In genomic region chr17:41404024-41404651, GRCh38 we compare ENCODE assay signal across 8 cellular contexts. TPM values are rescaled to one million over a fixed set of nuclear protein-coding genes. Genes with fewer than 3 reads are reported as not detected.
A peak's percentile ranks its signal among the peaks of the same experiment; 100 is the strongest.
DNase-seq lines count a peak whose midpoint lies in the region; ATAC-seq, FAIRE-seq and TF ChIP-seq lines count a peak whose summit lies in the region.

No MANE protein-coding gene starts in this region.

- TF ChIP-seq CTCF in PC-3 (conservative IDR thresholded peaks at IDR 0.05; ENCODE audit: low read depth, low read length) (no peak), psoas muscle (IDR thresholded peaks at IDR 0.05) (no peak)

- H3K36me3 ChIP-seq in PC-3 (ENCODE audit: low read depth, low read length) (no peaks in the 10 kb centered on the region), psoas muscle (ENCODE audit: insufficient read depth in 1 of 2, low read depth in 1 of 2) (no peaks in the 10 kb centered on the region)

- H3K9ac ChIP-seq in PC-3 (ENCODE audit: low read length) = peak overlapping the region; percentile 78

- WGBS in psoas muscle, 3 donors = 54 to 65% (median 54%) methylated on average over 7 of the region's 7 CpGs

- peaks cover 42% of the 10 kb centered on the region for H3K4me1 ChIP-seq in PC-3 (ENCODE audit: insufficient read depth, low read length)
- no peaks in the 10 kb centered on the region for H3K4me1 ChIP-seq in psoas muscle

- H4K20me1 ChIP-seq in PC-3 (ENCODE audit: low read length) = no peaks in the 10 kb centered on the region

- peaks cover 3% of the 10 kb centered on the region for H3F3A ChIP-seq in PC-3 (ENCODE audit: low read length, unreplicated experiment)

- H3K27me3 ChIP-seq in PC-3 (ENCODE audit: low read length) (no peaks in the 10 kb centered on the region), psoas muscle (ENCODE audit: insufficient read depth in 3 of 3, low read length in 2 of 3) (no peaks in the 10 kb centered on the region)

- BruUV-seq in PC-3 (replicated peaks; lab: Mats Ljungman, UMichigan) = TSS peak; percentile 94

- peak; percentile 88 for DNase-seq in GM04504 (ENCODE audit: low read depth)
- peak; percentile 92 for DNase-seq in PC-3
- peak; percentile 87 for DNase-seq in amniotic stem cell (lab: John Stamatoyannopoulos, UW)
- DNase-seq in psoas muscle = no peak
- no peak for DNase-seq in HUDEP-2 (lab: John Stamatoyannopoulos, UW; ENCODE audit: unreplicated experiment in 76 of 76)
- no peak for DNase-seq in substantia nigra (lab: John Stamatoyannopoulos, UW)
- no peak for DNase-seq in GM19239 (ENCODE audit: insufficient read length, low spot score)

- no peak overlapping the region for H2AFZ ChIP-seq in PC-3 (ENCODE audit: low read length)

- H3K9me3 ChIP-seq in PC-3 (ENCODE audit: low read length) (no peaks in the 10 kb centered on the region), psoas muscle (no peaks in the 10 kb centered on the region)

- FAIRE-seq in GM19239 (lab: Jason Lieb, UNC) = no peak

- POLR2A ChIA-PET in PC-3 (lab: Charles Lee; ENCODE audit: unreplicated experiment) = interaction anchor here (0.6 to 0.7 kb wide), 2 partner anchors 117 to 257 kb away, joined by 4 to 8 read pairs; no protein-coding TSS in a partner anchor

- ATAC-seq in PC-3 = peak; percentile 84
- ATAC-seq in psoas muscle = peak; percentile 48 to 82 (median 78)
- no peak for ATAC-seq in GM19328 (IDR thresholded peaks at IDR 0.05; ENCODE audit: unreplicated experiment)

- intact Hi-C loops in PC-3 (cut with micrococcal nuclease) = loop anchor here (5.0 to 10.0 kb wide), 3 partner anchors 121 to 497 kb away; partner anchors contain the start of gene KRT19
- intact Hi-C loops in psoas muscle (cut with DNase I) = no loop called here

- no peaks in the 10 kb centered on the region for H3K79me2 ChIP-seq in PC-3 (ENCODE audit: low read length)

- no peak overlapping the region for H3K4me3 ChIP-seq in PC-3 (ENCODE audit: low read length)
- no peak overlapping the region for H3K4me3 ChIP-seq in psoas muscle

- CTCF ChIA-PET in PC-3 (lab: Charles Lee) = interaction anchor here (1.6 kb wide), 1 partner anchor 13 kb away, joined by 6 read pairs; no protein-coding TSS in a partner anchor

- peak overlapping the region; percentile 68 for H3K4me2 ChIP-seq in PC-3 (ENCODE audit: low read length)

- no peaks in the 10 kb centered on the region for H3K9me2 ChIP-seq in PC-3 (replicated peaks; ENCODE audit: low read length)

- H3K27ac ChIP-seq in PC-3 (ENCODE audit: low read length) (peak overlapping the region; percentile 97), psoas muscle (no peak overlapping the region), substantia nigra (ENCODE audit: low read depth, low read length, poor library complexity, severe bottlenecking) (no peak overlapping the region)

RNA-seq across cellular contexts. Expression of gene KRT31, which starts 6.7 kb away (rescaled TPM):
- total RNA-seq in PC-3 (2014; rRNA removed) (not detected in 2 replicates), psoas muscle (1 to 10 TPM in 2 of 4 donors, under 1 TPM in 2; 0.38 to 4.6 (median 2.7) TPM)
- 1 to 10 TPM in 1 of 3 donors, under 1 TPM in 2; 0.18 to 2.8 (median 0.23) TPM for polyA plus RNA-seq in psoas muscle

RNA-seq across cellular contexts. Expression of gene KRT37, which starts 20.2 kb away (rescaled TPM):
- total RNA-seq in PC-3 (2014; rRNA removed) = 3.2 and 4.6 TPM in 2 replicates
- not detected for total RNA-seq in psoas muscle
- not detected for polyA plus RNA-seq in psoas muscle

RNA-seq across cellular contexts. Expression of gene KRT34, which starts 22.0 kb away (rescaled TPM):
- 2.9 and 5.1 TPM in 2 replicates for total RNA-seq in PC-3 (2014; rRNA removed)
- total RNA-seq in psoas muscle = not detected
- not detected for polyA plus RNA-seq in psoas muscle

RNA-seq across cellular contexts. Expression of gene KRT33B, which starts 34.5 kb away (rescaled TPM):
- total RNA-seq in PC-3 (2014; rRNA removed) (not detected in 2 replicates), psoas muscle (not detected)
- not detected for polyA plus RNA-seq in psoas muscle

RNA-seq across cellular contexts. Expression of gene KRT38, which starts 36.6 kb away (rescaled TPM):
- not detected in 2 replicates for total RNA-seq in PC-3 (2014; rRNA removed)
- not detected for total RNA-seq in psoas muscle
- polyA plus RNA-seq in psoas muscle = under 1 TPM in 1 of 3 donors, not detected in 2; 0.03 TPM

Comparison
In these comparisons a context has a peak if more than half of its experiments do, and no peak if none do; other contexts are left out.
1. DNase-seq: peak in GM04504 (single experiment), PC-3 (single experiment) and amniotic stem cell (single experiment); none in psoas muscle (0 of 2), HUDEP-2 (0 of 76), substantia nigra (0 of 49) and GM19239 (single experiment).